Comparison of ENCODE assay signal across 7 cellular contexts in genomic region chr20:28602401-28603217, GRCh38.
DNase-seq lines count a peak whose midpoint lies in the region; ATAC-seq lines count a peak whose summit lies in the region.
"Not testable (repeated sequence)": the region's sequence is repeated elsewhere in the genome, so short reads cannot be mapped to it uniquely, and the experiment has no call there.

No MANE protein-coding gene starts in this region.

- DNase-seq in NCI-H226: peak; percentile 33
- DNase-seq in activated T-cell treated with anti-CD3 and anti-CD28 coated beads, Interleukin-2, amount 50 U/mL, for 1 hour: peak; percentile 80
- peak; percentile 94 for DNase-seq in left lobe of liver (ENCODE audit: low spot score)
- DNase-seq in stimulated activated CD4-positive, alpha-beta T cell treated with anti-CD3 and anti-CD28 coated beads, Interleukin-15, amount 100 ng/mL, for 1 hour (ENCODE audit: low read depth in 1 of 2, low spot score in 1 of 2): peak; percentile 60 to 64

- H3K4me3 ChIP-seq in endocrine pancreas (ENCODE audit: control insufficient read depth, insufficient read depth, low read length): peak overlapping the region; percentile 70

- H3K9me3 ChIP-seq in endocrine pancreas (ENCODE audit: control insufficient read depth, low read length): not testable (repeated sequence)

- not testable (repeated sequence) for H3K4me1 ChIP-seq in endocrine pancreas (ENCODE audit: control insufficient read depth, insufficient read depth, low read length)

- not testable (repeated sequence) for H3K36me3 ChIP-seq in endocrine pancreas (ENCODE audit: control insufficient read depth, insufficient read depth, low read length)

- H3K27me3 ChIP-seq in endocrine pancreas (ENCODE audit: control insufficient read depth, insufficient read depth, low read length): not testable (repeated sequence)

- peak; percentile 100 for ATAC-seq in GM18517 (IDR thresholded peaks at IDR 0.05; ENCODE audit: unreplicated experiment)
- peak; percentile 100 for ATAC-seq in HG02763 (IDR thresholded peaks at IDR 0.05; ENCODE audit: unreplicated experiment)
- ATAC-seq in left lobe of liver: peak; percentile 99

- peak overlapping the region; percentile 4 for H3K9ac ChIP-seq in endocrine pancreas (ENCODE audit: control insufficient read depth, insufficient read depth, low read length)

Comparison
In these comparisons a context has a peak if more than half of its experiments do, and no peak if none do; other contexts are left out.
1. Peak in every context shown above with its lines: DNase-seq, ATAC-seq and H3K4me3 ChIP-seq.
2. DNase-seq: peak in every context shown above with its lines; median percentile 94 in left lobe of liver; 80 in activated T-cell treated with anti-CD3 and anti-CD28 coated beads, Interleukin-2, amount 50 U/mL, for 1 hour; 62 in stimulated activated CD4-positive, alpha-beta T cell treated with anti-CD3 and anti-CD28 coated beads, Interleukin-15, amount 100 ng/mL, for 1 hour; 33 in NCI-H226.